ENCODE assay signal across 8 cellular contexts in the genomic region with DNA sequence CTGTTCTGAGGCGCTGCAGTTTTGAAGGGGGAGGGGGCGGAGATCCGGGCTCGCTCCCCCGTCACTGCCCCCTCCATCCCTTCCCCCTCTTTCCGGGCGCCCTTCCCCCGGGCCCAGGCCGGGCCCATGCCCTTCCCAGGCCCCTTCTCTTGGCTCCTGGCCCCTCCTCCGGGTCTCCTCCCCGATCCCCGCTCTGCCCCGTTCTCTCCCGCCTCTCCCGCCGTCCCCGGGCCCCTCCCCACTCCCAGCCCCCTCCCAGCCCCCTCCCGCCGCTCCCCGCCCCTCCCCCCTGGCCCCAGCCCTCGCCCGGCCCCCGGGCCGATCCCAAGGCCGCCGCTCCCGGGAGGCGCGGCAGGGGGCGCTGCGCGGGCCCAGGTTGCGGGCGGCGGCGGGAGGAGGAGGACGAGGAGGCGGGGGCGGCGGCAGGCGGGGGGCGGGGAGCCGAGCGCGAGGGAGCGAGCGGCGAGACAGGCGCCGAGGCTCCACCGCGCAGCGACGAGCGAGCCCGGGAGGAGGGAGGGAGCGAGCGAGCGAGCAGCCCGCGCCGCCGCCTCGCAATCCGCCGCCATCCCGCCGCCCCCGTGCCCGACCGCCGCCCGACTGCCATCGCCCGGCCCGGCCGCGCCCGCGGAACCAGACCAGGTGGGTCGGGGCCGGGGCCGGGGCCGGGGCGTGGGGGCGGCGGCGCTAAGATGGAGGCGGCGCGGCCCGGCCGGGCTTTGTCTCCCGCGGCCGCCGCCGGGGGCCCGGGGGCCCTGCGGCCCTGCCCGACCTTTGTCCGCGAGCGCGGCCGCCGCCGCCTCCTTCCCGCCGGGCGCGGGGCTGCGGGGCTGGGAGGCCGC. TPM values are rescaled to one million over a fixed set of nuclear protein-coding genes. Genes with fewer than 3 reads are reported as not detected.
A peak's percentile ranks its signal among the peaks of the same experiment; 100 is the strongest.
DNase-seq lines count a peak whose midpoint lies in the region; ATAC-seq and TF ChIP-seq lines count a peak whose summit lies in the region.

Gene PRRC2B (plus strand): TSS at position 465 of the 842 bp plus-strand sequence. CDS start 36,059 bp downstream, outside the sequence.

- peak; percentile 55 for ATAC-seq in HG02970 (IDR thresholded peaks at IDR 0.05; ENCODE audit: low FRiP score, unreplicated experiment)

- H3K4me3 ChIP-seq in colonic mucosa = peak within 1 kb of the TSS; percentile 65

- peaks cover 22% of the 10 kb centered on the region for H3K4me1 ChIP-seq in colonic mucosa

- H3K9me3 ChIP-seq in colonic mucosa = no peaks in the 10 kb centered on the region

- no peak for TF ChIP-seq CTCF in colonic mucosa (IDR thresholded peaks at IDR 0.05)

- no peaks in the 10 kb centered on the region for H3K36me3 ChIP-seq in colonic mucosa

- intact Hi-C loops in colonic mucosa (cut with DNase I) = no loop called here

- DNase-seq in NCI-H2081 (lab: John Stamatoyannopoulos, UW) (peak; percentile 89 to 94), NCI-H2081 treated with DMSO at 0.1 percent for 48 hours (lab: John Stamatoyannopoulos, UW) (no peak), NCI-H345 (lab: John Stamatoyannopoulos, UW) (peak; percentile 91), colonic mucosa (peak; percentile 85)
- DNase-seq in activated CD4-positive, alpha-beta T cell treated with anti-CD3 and anti-CD28 coated beads for 48 hours = peak; percentile 89
- DNase-seq in stimulated activated CD4-positive, alpha-beta T cell treated with anti-CD3 and anti-CD28 coated beads, Interleukin-1b, Interleukin-23, amount 100 ng/mL, for 4 hours (ENCODE audit: low read depth in 2 of 2) = peak; percentile 86 to 87

- peak within 1 kb of the TSS; percentile 95 for H3K27ac ChIP-seq in colonic mucosa
- H3K27ac ChIP-seq in layer of hippocampus (ENCODE audit: low read depth, low read length) = peak within 1 kb of the TSS; percentile 86

- peak within 1 kb of the TSS; percentile 90 to 92 for H3K9ac ChIP-seq in colonic mucosa (ENCODE audit: low read depth in 2 of 2, low read length in 2 of 2)

- no peaks in the 10 kb centered on the region for H3K27me3 ChIP-seq in colonic mucosa
- H3K27me3 ChIP-seq in layer of hippocampus (ENCODE audit: control insufficient read depth, insufficient read depth, low read length) = no peaks in the 10 kb centered on the region

RNA-seq across cellular contexts. Expression of gene PRRC2B, which starts in this region (rescaled TPM):
- total RNA-seq in colonic mucosa = 100 to 1,000 TPM; 127 to 131 TPM
